Comparison of ENCODE assay signal across 1 cellular context in the genomic region with DNA sequence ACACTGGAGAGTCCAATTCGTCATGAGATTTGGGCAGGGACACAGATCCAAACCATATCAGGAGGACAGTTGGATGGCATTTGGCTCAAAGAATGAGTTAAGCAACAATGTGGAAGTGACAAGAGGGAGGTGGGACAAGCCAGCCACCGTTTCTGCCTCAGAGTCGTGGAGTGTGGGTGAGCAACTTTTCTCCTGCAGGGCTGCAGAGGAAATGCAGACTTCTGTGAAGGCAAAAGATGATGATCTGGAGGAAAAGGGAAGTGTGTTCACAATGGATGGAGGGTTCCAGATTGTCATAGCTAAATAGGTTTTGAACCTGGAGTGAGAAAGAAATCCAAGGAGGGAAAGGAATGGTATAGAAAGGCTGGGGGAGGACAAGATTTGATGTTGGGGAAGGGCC.
TF ChIP-seq lines count a peak whose summit lies in the region.

No MANE protein-coding gene starts in this region.

TF ChIP-seq in GM23338, 12 proteins besides CTCF, POLR2A, EP300 and RAD21 (continued from another document):
- TF ChIP-seq, protein P1, sequence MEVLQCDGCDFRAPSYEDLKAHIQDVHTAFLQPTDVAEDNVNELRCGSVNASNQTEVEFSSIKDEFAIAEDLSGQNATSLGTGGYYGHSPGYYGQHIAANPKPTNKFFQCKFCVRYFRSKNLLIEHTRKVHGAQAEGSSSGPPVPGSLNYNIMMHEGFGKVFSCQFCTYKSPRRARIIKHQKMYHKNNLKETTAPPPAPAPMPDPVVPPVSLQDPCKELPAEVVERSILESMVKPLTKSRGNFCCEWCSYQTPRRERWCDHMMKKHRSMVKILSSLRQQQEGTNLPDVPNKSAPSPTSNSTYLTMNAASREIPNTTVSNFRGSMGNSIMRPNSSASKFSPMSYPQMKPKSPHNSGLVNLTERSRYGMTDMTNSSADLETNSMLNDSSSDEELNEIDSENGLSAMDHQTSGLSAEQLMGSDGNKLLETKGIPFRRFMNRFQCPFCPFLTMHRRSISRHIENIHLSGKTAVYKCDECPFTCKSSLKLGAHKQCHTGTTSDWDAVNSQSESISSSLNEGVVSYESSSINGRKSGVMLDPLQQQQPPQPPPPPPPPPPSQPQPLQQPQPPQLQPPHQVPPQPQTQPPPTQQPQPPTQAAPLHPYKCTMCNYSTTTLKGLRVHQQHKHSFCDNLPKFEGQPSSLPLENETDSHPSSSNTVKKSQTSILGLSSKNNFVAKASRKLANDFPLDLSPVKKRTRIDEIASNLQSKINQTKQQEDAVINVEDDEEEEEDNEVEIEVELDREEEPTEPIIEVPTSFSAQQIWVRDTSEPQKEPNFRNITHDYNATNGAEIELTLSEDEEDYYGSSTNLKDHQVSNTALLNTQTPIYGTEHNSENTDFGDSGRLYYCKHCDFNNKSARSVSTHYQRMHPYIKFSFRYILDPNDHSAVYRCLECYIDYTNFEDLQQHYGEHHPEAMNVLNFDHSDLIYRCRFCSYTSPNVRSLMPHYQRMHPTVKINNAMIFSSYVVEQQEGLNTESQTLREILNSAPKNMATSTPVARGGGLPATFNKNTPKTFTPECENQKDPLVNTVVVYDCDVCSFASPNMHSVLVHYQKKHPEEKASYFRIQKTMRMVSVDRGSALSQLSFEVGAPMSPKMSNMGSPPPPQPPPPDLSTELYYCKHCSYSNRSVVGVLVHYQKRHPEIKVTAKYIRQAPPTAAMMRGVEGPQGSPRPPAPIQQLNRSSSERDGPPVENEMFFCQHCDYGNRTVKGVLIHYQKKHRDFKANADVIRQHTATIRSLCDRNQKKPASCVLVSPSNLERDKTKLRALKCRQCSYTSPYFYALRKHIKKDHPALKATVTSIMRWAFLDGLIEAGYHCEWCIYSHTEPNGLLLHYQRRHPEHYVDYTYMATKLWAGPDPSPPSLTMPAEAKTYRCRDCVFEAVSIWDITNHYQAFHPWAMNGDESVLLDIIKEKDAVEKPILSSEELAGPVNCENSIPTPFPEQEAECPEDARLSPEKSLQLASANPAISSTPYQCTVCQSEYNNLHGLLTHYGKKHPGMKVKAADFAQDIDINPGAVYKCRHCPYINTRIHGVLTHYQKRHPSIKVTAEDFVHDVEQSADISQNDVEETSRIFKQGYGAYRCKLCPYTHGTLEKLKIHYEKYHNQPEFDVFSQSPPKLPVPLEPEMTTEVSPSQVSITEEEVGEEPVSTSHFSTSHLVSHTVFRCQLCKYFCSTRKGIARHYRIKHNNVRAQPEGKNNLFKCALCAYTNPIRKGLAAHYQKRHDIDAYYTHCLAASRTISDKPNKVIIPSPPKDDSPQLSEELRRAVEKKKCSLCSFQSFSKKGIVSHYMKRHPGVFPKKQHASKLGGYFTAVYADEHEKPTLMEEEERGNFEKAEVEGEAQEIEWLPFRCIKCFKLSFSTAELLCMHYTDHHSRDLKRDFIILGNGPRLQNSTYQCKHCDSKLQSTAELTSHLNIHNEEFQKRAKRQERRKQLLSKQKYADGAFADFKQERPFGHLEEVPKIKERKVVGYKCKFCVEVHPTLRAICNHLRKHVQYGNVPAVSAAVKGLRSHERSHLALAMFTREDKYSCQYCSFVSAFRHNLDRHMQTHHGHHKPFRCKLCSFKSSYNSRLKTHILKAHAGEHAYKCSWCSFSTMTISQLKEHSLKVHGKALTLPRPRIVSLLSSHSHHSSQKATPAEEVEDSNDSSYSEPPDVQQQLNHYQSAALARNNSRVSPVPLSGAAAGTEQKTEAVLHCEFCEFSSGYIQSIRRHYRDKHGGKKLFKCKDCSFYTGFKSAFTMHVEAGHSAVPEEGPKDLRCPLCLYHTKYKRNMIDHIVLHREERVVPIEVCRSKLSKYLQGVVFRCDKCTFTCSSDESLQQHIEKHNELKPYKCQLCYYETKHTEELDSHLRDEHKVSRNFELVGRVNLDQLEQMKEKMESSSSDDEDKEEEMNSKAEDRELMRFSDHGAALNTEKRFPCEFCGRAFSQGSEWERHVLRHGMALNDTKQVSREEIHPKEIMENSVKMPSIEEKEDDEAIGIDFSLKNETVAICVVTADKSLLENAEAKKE (CRISPR knock-in tag; IDR thresholded peaks at IDR 0.05) = no peak
- TF ChIP-seq EZH2 (IDR thresholded peaks at IDR 0.05; ENCODE audit: low read depth, unreplicated experiment) (no peak), STAT1 (IDR thresholded peaks at IDR 0.05; ENCODE audit: unreplicated experiment) (no peak), POLR2AphosphoS5 (IDR thresholded peaks at IDR 0.05; ENCODE audit: low read depth) (no peak), CREB1 (CRISPR knock-in tag; IDR thresholded peaks at IDR 0.05; ENCODE audit: low read depth) (no peak)
- TF ChIP-seq, protein P2, sequence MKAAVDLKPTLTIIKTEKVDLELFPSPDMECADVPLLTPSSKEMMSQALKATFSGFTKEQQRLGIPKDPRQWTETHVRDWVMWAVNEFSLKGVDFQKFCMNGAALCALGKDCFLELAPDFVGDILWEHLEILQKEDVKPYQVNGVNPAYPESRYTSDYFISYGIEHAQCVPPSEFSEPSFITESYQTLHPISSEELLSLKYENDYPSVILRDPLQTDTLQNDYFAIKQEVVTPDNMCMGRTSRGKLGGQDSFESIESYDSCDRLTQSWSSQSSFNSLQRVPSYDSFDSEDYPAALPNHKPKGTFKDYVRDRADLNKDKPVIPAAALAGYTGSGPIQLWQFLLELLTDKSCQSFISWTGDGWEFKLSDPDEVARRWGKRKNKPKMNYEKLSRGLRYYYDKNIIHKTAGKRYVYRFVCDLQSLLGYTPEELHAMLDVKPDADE (IDR thresholded peaks at IDR 0.05) = no peak
